ENCODE assay signal across 7 cellular contexts in genomic region chr13:30464496-30465351, GRCh38. TPM values are rescaled to one million over a fixed set of nuclear protein-coding genes. Genes with fewer than 3 reads are reported as not detected.
DNase-seq lines count a peak whose midpoint lies in the region; ATAC-seq, FAIRE-seq and TF ChIP-seq lines count a peak whose summit lies in the region.

No MANE protein-coding gene starts in this region.

- ATAC-seq in HG02588 (IDR thresholded peaks at IDR 0.05; ENCODE audit: unreplicated experiment): peak; percentile 33
- peak; percentile 6 for ATAC-seq in WTC11

- peak overlapping the region; percentile 87 for H3K4me3 Mint-ChIP-seq in WTC11

- peaks cover 3% of the 10 kb centered on the region; the same call in 1 of the 2 replicates for H3K27me3 Mint-ChIP-seq in WTC11 (ENCODE audit: low read depth)

- peak; percentile 12; the same call in 1 of the 2 replicates for TF ChIP-seq POLR2A in GM12891 (IDR thresholded peaks at IDR 0.05; ENCODE audit: low read depth, low read length)

- DNase-seq in GM12891 (ENCODE audit: insufficient read length, low spot score) (peak; percentile 47), NCI-H128 (lab: John Stamatoyannopoulos, UW; ENCODE audit: unreplicated experiment) (peak; percentile 43), WTC11 (ENCODE audit: low spot score) (peak; percentile 60), bronchial epithelial cell (ENCODE audit: low read depth) (peak; percentile 24), inferior parietal cortex (ENCODE audit: extremely low spot score) (peak; percentile 55)
- DNase-seq in stimulated activated CD4-positive, alpha-beta T cell treated with anti-CD3 and anti-CD28 coated beads, Interleukin-12 subunit alpha, Interleukin-12 subunit beta, amount 100 ng/mL, for 4 hours: peak; percentile 79

- no peak for TF ChIP-seq CTCF in WTC11 (IDR thresholded peaks at IDR 0.05)
- TF ChIP-seq CTCF in bronchial epithelial cell (IDR thresholded peaks at IDR 0.05; ENCODE audit: insufficient read depth, low read length, severe bottlenecking): no peak

- H3K36me3 Mint-ChIP-seq in WTC11: peaks cover 30% of the 10 kb centered on the region

- H3K4me3 ChIP-seq in bronchial epithelial cell (ENCODE audit: low read depth, low read length): peak overlapping the region; percentile 62

- H3K9me3 Mint-ChIP-seq in WTC11: no peaks in the 10 kb centered on the region

- H3K4me1 Mint-ChIP-seq in WTC11: peaks cover 18% of the 10 kb centered on the region

- FAIRE-seq in GM12891 (lab: Jason Lieb, UNC) (peak; percentile 91), bronchial epithelial cell (lab: Jason Lieb, UNC) (no peak)

- no peaks in the 10 kb centered on the region for H3K36me3 ChIP-seq in bronchial epithelial cell (ENCODE audit: control insufficient read depth, insufficient read depth, low read length)

- CTCF ChIA-PET in WTC11 (lab: Charles Lee): no interaction called here

- POLR2A ChIA-PET in WTC11 (lab: Charles Lee): interaction anchor here (0.6 to 2.2 kb wide), 5 partner anchors 19 to 152 kb away, joined by 3 to 13 read pairs (median 3); partner anchors contain the start of gene UBE2L5

- no peaks in the 10 kb centered on the region for H3K27me3 ChIP-seq in bronchial epithelial cell (ENCODE audit: control insufficient read depth, insufficient read depth, low read length)

- H3K27ac Mint-ChIP-seq in WTC11: peak overlapping the region; percentile 84; the same call in 1 of the 2 replicates

TF ChIP-seq in GM12891, 5 proteins besides CTCF, POLR2A, EP300 and RAD21:
- no peak for TF ChIP-seq POLR2AphosphoS5 (IDR thresholded peaks at IDR 0.05; ENCODE audit: low read depth, low read length)
- peak; percentile 10 for TF ChIP-seq PAX5 (IDR thresholded peaks at IDR 0.05; ENCODE audit: insufficient read depth, low read length, severe bottlenecking)
- TF ChIP-seq TAF1 (IDR thresholded peaks at IDR 0.05; ENCODE audit: low read depth, low read length): peak; percentile 51
- no peak for TF ChIP-seq SPI1 (IDR thresholded peaks at IDR 0.05; ENCODE audit: low read depth, low read length)
- no peak for TF ChIP-seq POU2F2 (IDR thresholded peaks at IDR 0.05; ENCODE audit: low read depth, low read length)

TF ChIP-seq in WTC11, 78 proteins besides CTCF, POLR2A, EP300 and RAD21 (continues in another document):
- TF ChIP-seq MAX (CRISPR knock-in tag; IDR thresholded peaks at IDR 0.05) (peak; percentile 25; the same call in 1 of the 2 replicates), IRF1 (CRISPR knock-in tag; IDR thresholded peaks at IDR 0.05) (no peak), FOXK1 (CRISPR knock-in tag; IDR thresholded peaks at IDR 0.05) (0 out of 2 replicates have a peak, but pooled peaks have one; percentile 16), ATF2 (CRISPR knock-in tag; IDR thresholded peaks at IDR 0.05; ENCODE audit: borderline replicate concordance, low read depth) (no peak), HMGXB4 (CRISPR knock-in tag; IDR thresholded peaks at IDR 0.05) (no peak; the same call in 1 of the 2 replicates), ATF3 (CRISPR knock-in tag; conservative IDR thresholded peaks at IDR 0.05) (no peak), E2F5 (CRISPR knock-in tag; IDR thresholded peaks at IDR 0.05) (0 out of 2 replicates have a peak, but pooled peaks have one; percentile 16), PRDM15 (CRISPR knock-in tag; IDR thresholded peaks at IDR 0.05) (peak; percentile 57; the same call in 1 of the 2 replicates), FOXP4 (CRISPR knock-in tag; IDR thresholded peaks at IDR 0.05) (0 out of 2 replicates have a peak, but pooled peaks have one; percentile 15)

RNA-seq across cellular contexts. Expression of gene HMGB1, which starts 1.0 kb away (rescaled TPM):
- 428 TPM for polyA plus RNA-seq in GM12891 (2012; ENCODE audit: low read depth, missing spikeins)
- total RNA-seq in WTC11 (2021): 611 to 640 TPM (median 616 TPM) in 3 replicates
- total RNA-seq in bronchial epithelial cell: 72.4 and 145 TPM in 2 replicates

RNA-seq across cellular contexts. Expression of gene UBE2L5, which starts 42.4 kb away (rescaled TPM):
- polyA plus RNA-seq in GM12891 (2012; ENCODE audit: low read depth, missing spikeins): 0.19 TPM
- 0.13 TPM in 1 of 3 replicates, not detected in the others for total RNA-seq in WTC11 (2021)
- not detected in 2 replicates for total RNA-seq in bronchial epithelial cell

Comparison
In these comparisons a context has a peak if more than half of its experiments do, and no peak if none do; other contexts are left out.
1. Peak in every context shown above with its lines: DNase-seq, ATAC-seq and H3K4me3 ChIP-seq.
2. DNase-seq: peak in every context shown above with its lines; median percentile 79 in stimulated activated CD4-positive, alpha-beta T cell treated with anti-CD3 and anti-CD28 coated beads, Interleukin-12 subunit alpha, Interleukin-12 subunit beta, amount 100 ng/mL, for 4 hours; 60 in WTC11; 55 in inferior parietal cortex; 47 in GM12891; 43 in NCI-H128; 24 in bronchial epithelial cell.